Comparison of ENCODE assay signal across 6 cellular contexts in the genomic region with DNA sequence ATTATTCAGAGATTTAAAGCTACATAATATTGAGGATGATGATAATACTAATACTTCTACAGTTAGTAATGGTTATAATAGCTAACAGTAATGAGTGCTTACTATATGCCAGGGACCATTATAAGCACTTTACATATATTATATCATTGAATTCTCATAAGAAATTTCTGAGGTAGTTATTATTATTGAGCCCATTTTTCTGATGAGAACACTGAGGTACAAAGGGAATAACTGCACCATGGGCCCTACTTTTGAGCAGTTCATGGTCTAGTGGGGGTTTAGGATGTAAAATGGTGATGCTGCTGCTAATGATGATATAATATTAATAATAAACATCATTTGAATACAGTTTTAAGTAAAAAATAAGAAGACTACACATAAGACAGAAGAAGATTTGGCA.
"Had no signal": no experiment of that assay in that cellular context is flagged by ENCODE, and none has a peak within 500 bp of the region (broad histone marks: within the 10 kb centered on the region; RNA-seq: fewer than 3 reads in every experiment).

No MANE protein-coding gene starts in this region.

- H3K4me2 ChIP-seq: KMS-11 had no signal

- H3K9ac ChIP-seq: KMS-11 had no signal

- DNase-seq: IMR-90, KBM-7, KG1 had no signal

- H3K27ac ChIP-seq: HL-60, KMS-11 had no signal

- FAIRE-seq: HTR-8/SVneo had no signal
